In the genomic region with DNA sequence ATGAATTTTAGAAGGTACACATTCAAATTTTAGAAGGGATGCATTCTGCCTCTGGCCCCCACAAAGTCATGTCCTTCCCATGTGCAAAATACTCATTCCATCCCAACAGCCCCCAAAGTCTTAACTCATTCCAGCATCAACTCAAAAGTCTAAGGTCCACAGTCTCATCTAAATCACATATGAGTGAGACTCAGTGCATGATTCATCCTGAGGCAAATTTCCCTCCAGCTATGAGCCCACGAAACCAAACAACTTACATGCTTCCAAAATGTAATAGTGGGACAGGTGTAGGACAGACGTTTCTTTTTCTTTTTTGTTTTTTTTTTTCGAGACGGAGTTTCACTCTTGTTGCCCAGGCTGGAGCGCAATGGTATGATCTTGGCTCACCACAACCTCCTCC, we compare ENCODE assay signal across 33 cellular contexts. TPM values are rescaled to one million over a fixed set of nuclear protein-coding genes. Genes with fewer than 3 reads are reported as not detected.
"Had no signal": no experiment of that assay in that cellular context is flagged by ENCODE, and none has a peak within 500 bp of the region (broad histone marks: within the 10 kb centered on the region; RNA-seq: fewer than 3 reads in every experiment).

No MANE protein-coding gene starts in this region.

- ATAC-seq: activated CD4-positive, alpha-beta T cell treated with anti-CD3 and anti-CD28 coated beads for 36 hours; activated CD4-positive, CD25-positive, alpha-beta regulatory T cell treated with anti-CD3 and anti-CD28 coated beads, Interleukin-2, amount 50 U/mL, for 24 hours; activated naive CD8-positive, alpha-beta T cell treated with anti-CD3 and anti-CD28 coated beads, Interleukin-2, amount 50 U/mL, for 24 hours; activated T-cell treated with anti-CD3 and anti-CD28 coated beads, Interleukin-2, amount 50 U/mL, for 4 hours; WTC11 had no signal

- H3K27ac ChIP-seq: cardiac muscle cell, Peyer's patch had no signal

- H3K4me3 ChIP-seq: cardiac muscle cell, Peyer's patch had no signal

- H3K9me3 Mint-ChIP-seq: activated CD4-positive, alpha-beta T cell treated with anti-CD3 and anti-CD28 coated beads, Interleukin-2, amount 10 ng/mL, durations not matched to agents 7 days and 5 days; activated naive CD4-positive, alpha-beta T cell treated with anti-CD3 and anti-CD28 coated beads, Interleukin-2, amount 10 ng/mL, durations not matched to agents 7 days and 5 days; activated naive CD8-positive, alpha-beta T cell treated with anti-CD3 and anti-CD28 coated beads, Interleukin-2, amount 50 U/mL, for 24 hours; activated T-cell treated with anti-CD3 and anti-CD28 coated beads, Interleukin-2, amount 50 U/mL, for 4 hours; activated T-helper 1 cell treated with anti-CD3 and anti-CD28 coated beads, Interleukin-12 subunit alpha, Interleukin-12 subunit beta, Interleukin-2, Interleukin-4 antibody, amounts not matched to agents 30 ng/mL and 10 ng/mL and 1 ng/mL, durations not matched to agents 14 hours and 24 hours and 36 hours; brain; central memory CD8-positive, alpha-beta T cell; T-helper 1 cell treated with Interleukin-12 subunit alpha and Interleukin-12 subunit beta and Interleukin-4 antibody, amounts not matched to agents 30 μg/mL and 1 μg/mL, for 36 hours; T-helper 2 cell treated with Interferon-gamma antibody and Interleukin-4, amounts not matched to agents 5 μg/mL and 100 μg/mL, for 36 hours; WTC11 had no signal

- H3K27me3 ChIP-seq: Peyer's patch had no signal

- H3K9me3 ChIP-seq: Peyer's patch had no signal

- DNase-seq: activated CD4-positive, alpha-beta T cell treated with anti-CD3 and anti-CD28 coated beads for 36 hours; activated CD4-positive, alpha-beta T cell treated with anti-CD3 and anti-CD28 coated beads, Interleukin-2, amount 10 ng/mL, durations not matched to agents 7 days and 5 days; activated CD4-positive, alpha-beta T cell treated with anti-CD3 and anti-CD28 coated beads, Interleukin-2, amount 50 U/mL, for 48 hours; activated CD8-positive, alpha-beta memory T cell treated with anti-CD3 and anti-CD28 coated beads, Interleukin-2, amount 50 U/mL, for 4 hours; activated naive CD4-positive, alpha-beta T cell treated with anti-CD3 and anti-CD28 coated beads, Interleukin-2, amount 10 ng/mL, durations not matched to agents 7 days and 5 days; activated naive CD8-positive, alpha-beta T cell treated with anti-CD3 and anti-CD28 coated beads, Interleukin-2, amount 50 U/mL, for 24 hours; activated T-cell treated with anti-CD3 and anti-CD28 coated beads for 4 hours; activated T-cell treated with anti-CD3 and anti-CD28 coated beads, Interleukin-2, amount 50 U/mL, for 4 hours; anterior cingulate cortex; Kasumi-1; KG1; MM.1S; MV-4-11; NCI-H1092; NCI-H1436 treated with DMSO at 0.1 percent for 48 hours; NCI-H187; NCI-H2029 treated with DMSO at 0.1 percent for 48 hours; NCI-H2107; NCI-H2171; NCI-H2227 treated with DMSO at 0.1 percent for 48 hours; NCI-H446 treated with DMSO at 0.1 percent for 48 hours; NCI-H524 treated with DMSO at 0.1 percent for 48 hours; Peyer's patch; Right ventricle myocardium superior had no signal

- H3K36me3 ChIP-seq: cardiac muscle cell, Peyer's patch had no signal

- H3K4me3 Mint-ChIP-seq: activated CD4-positive, alpha-beta T cell treated with anti-CD3 and anti-CD28 coated beads for 36 hours; activated CD4-positive, alpha-beta T cell treated with anti-CD3 and anti-CD28 coated beads, Interleukin-2, amount 10 ng/mL, durations not matched to agents 7 days and 5 days; activated naive CD4-positive, alpha-beta T cell treated with anti-CD3 and anti-CD28 coated beads, Interleukin-2, amount 10 ng/mL, durations not matched to agents 7 days and 5 days; activated naive CD8-positive, alpha-beta T cell; activated naive CD8-positive, alpha-beta T cell treated with anti-CD3 and anti-CD28 coated beads, Interleukin-2, amount 50 U/mL, for 24 hours; activated T-cell treated with anti-CD3 and anti-CD28 coated beads, Interleukin-2, amount 50 U/mL, for 4 hours; activated T-helper 1 cell treated with anti-CD3 and anti-CD28 coated beads, Interleukin-12 subunit alpha, Interleukin-12 subunit beta, Interleukin-2, Interleukin-4 antibody, amounts not matched to agents 30 ng/mL and 10 ng/mL and 1 ng/mL, durations not matched to agents 14 hours and 24 hours and 36 hours; brain; central memory CD8-positive, alpha-beta T cell; T-helper 1 cell treated with Interleukin-12 subunit alpha and Interleukin-12 subunit beta and Interleukin-4 antibody, amounts not matched to agents 30 μg/mL and 1 μg/mL, for 36 hours; T-helper 2 cell treated with Interferon-gamma antibody and Interleukin-4, amounts not matched to agents 5 μg/mL and 100 μg/mL, for 36 hours; WTC11 had no signal

- H3K4me1 ChIP-seq: Peyer's patch had no signal

- H3K27ac Mint-ChIP-seq: activated CD4-positive, alpha-beta T cell treated with anti-CD3 and anti-CD28 coated beads for 36 hours; activated CD4-positive, alpha-beta T cell treated with anti-CD3 and anti-CD28 coated beads, Interleukin-2, amount 10 ng/mL, durations not matched to agents 7 days and 5 days; activated naive CD4-positive, alpha-beta T cell treated with anti-CD3 and anti-CD28 coated beads, Interleukin-2, amount 10 ng/mL, durations not matched to agents 7 days and 5 days; activated naive CD8-positive, alpha-beta T cell; activated naive CD8-positive, alpha-beta T cell treated with anti-CD3 and anti-CD28 coated beads, Interleukin-2, amount 50 U/mL, for 24 hours; activated T-helper 1 cell treated with anti-CD3 and anti-CD28 coated beads, Interleukin-12 subunit alpha, Interleukin-12 subunit beta, Interleukin-2, Interleukin-4 antibody, amounts not matched to agents 30 ng/mL and 10 ng/mL and 1 ng/mL, durations not matched to agents 14 hours and 24 hours and 36 hours; brain; T-helper 1 cell treated with Interleukin-12 subunit alpha and Interleukin-12 subunit beta and Interleukin-4 antibody, amounts not matched to agents 30 μg/mL and 1 μg/mL, for 36 hours; T-helper 2 cell treated with Interferon-gamma antibody and Interleukin-4, amounts not matched to agents 5 μg/mL and 100 μg/mL, for 36 hours; WTC11 had no signal

- H3K36me3 Mint-ChIP-seq: activated naive CD4-positive, alpha-beta T cell treated with anti-CD3 and anti-CD28 coated beads, Interleukin-2, amount 10 ng/mL, durations not matched to agents 7 days and 5 days; activated naive CD8-positive, alpha-beta T cell; brain; WTC11 had no signal

- H3K4me1 Mint-ChIP-seq: activated CD4-positive, alpha-beta T cell treated with anti-CD3 and anti-CD28 coated beads for 36 hours; activated naive CD4-positive, alpha-beta T cell treated with anti-CD3 and anti-CD28 coated beads, Interleukin-2, amount 10 ng/mL, durations not matched to agents 7 days and 5 days; activated naive CD8-positive, alpha-beta T cell treated with anti-CD3 and anti-CD28 coated beads, Interleukin-2, amount 50 U/mL, for 24 hours; brain; WTC11 had no signal

RNA-seq across cellular contexts. Expression of a gene that starts 12.5 kb away (rescaled TPM):
- total RNA-seq: activated CD4-positive, alpha-beta T cell treated with anti-CD3 and anti-CD28 coated beads, Interleukin-2, amount 10 ng/mL, durations not matched to agents 7 days and 5 days had no signal
